In genomic region chr11:78086521-78087074, GRCh38 we compare ENCODE assay signal across 1 cellular context.
TF ChIP-seq lines count a peak whose summit lies in the region.
"Not testable (repeated sequence)": the region's sequence is repeated elsewhere in the genome, so short reads cannot be mapped to it uniquely, and the experiment has no call there.

No MANE protein-coding gene starts in this region.

TF ChIP-seq in HepG2, 621 proteins besides CTCF, POLR2A, EP300 and RAD21 (continued from another document and continues in another):
- TF ChIP-seq AFF4 (CRISPR knock-in tag; IDR thresholded peaks at IDR 0.05) (peak; percentile 71; the same call in 1 of the 2 replicates), ATF7-NPFF (CRISPR knock-in tag; IDR thresholded peaks at IDR 0.05; ENCODE audit: low read depth) (0 out of 2 replicates have a peak, but pooled peaks have one; percentile 38), SKI (IDR thresholded peaks at IDR 0.05; ENCODE audit: partially characterized antibody) (peak; percentile 19), ZMAT3 (CRISPR knock-in tag; conservative IDR thresholded peaks at IDR 0.05) (0 out of 2 replicates have a peak, but pooled peaks have one; percentile 38), FOXO1 (CRISPR knock-in tag; IDR thresholded peaks at IDR 0.05) (peak; percentile 66), ZNF33A (CRISPR knock-in tag; IDR thresholded peaks at IDR 0.05; ENCODE audit: borderline replicate concordance) (peak; percentile 59; the same call in 1 of the 2 replicates), THAP11 (CRISPR knock-in tag; IDR thresholded peaks at IDR 0.05) (peak; percentile 68; the same call in 1 of the 2 replicates), HOMEZ (CRISPR knock-in tag; IDR thresholded peaks at IDR 0.05; ENCODE audit: low read depth) (peak; percentile 81; the same call in 1 of the 2 replicates), ZMYM4 (CRISPR knock-in tag; IDR thresholded peaks at IDR 0.05) (peak; percentile 93), ZNF281 (CRISPR knock-in tag; IDR thresholded peaks at IDR 0.05; ENCODE audit: borderline replicate concordance) (peak; percentile 63; the same call in 1 of the 2 replicates), HHEX (CRISPR knock-in tag; IDR thresholded peaks at IDR 0.05) (peak; percentile 82), NR2F1 (CRISPR knock-in tag; IDR thresholded peaks at IDR 0.05) (peak; percentile 98 to 99), GATAD1 (CRISPR knock-in tag; IDR thresholded peaks at IDR 0.05) (peak; percentile 46; the same call in 1 of the 2 replicates), ZSCAN31 (CRISPR knock-in tag; IDR thresholded peaks at IDR 0.05; ENCODE audit: low read depth) (peak; percentile 37; the same call in 1 of the 2 replicates), MIER2 (CRISPR knock-in tag; IDR thresholded peaks at IDR 0.05) (peak; percentile 75), ZBTB38 (CRISPR knock-in tag; IDR thresholded peaks at IDR 0.05) (peak; percentile 42; the same call in 1 of the 2 replicates), DNMT3B (CRISPR knock-in tag; conservative IDR thresholded peaks at IDR 0.05) (peak; percentile 72; the same call in 1 of the 2 replicates), SPEN (CRISPR knock-in tag; IDR thresholded peaks at IDR 0.05; ENCODE audit: low read depth) (0 out of 2 replicates have a peak, but pooled peaks have one; percentile 15), PBX2 (CRISPR knock-in tag; IDR thresholded peaks at IDR 0.05) (peak; percentile 28; the same call in 1 of the 2 replicates), IKZF5 (CRISPR knock-in tag; IDR thresholded peaks at IDR 0.05) (peak; percentile 91), HNRNPUL1 (IDR thresholded peaks at IDR 0.05; ENCODE audit: low read depth, low read length) (peak; percentile 56; the same call in 1 of the 2 replicates), CREB1 (CRISPR knock-in tag; IDR thresholded peaks at IDR 0.05) (peak; percentile 78), ZGPAT (CRISPR knock-in tag; IDR thresholded peaks at IDR 0.05) (peak; percentile 85), ZNF770 (CRISPR knock-in tag; IDR thresholded peaks at IDR 0.05) (0 out of 2 replicates have a peak, but pooled peaks have one; percentile 18), FOXP4 (CRISPR knock-in tag; IDR thresholded peaks at IDR 0.05) (peak; percentile 88), HNF1B (CRISPR knock-in tag; IDR thresholded peaks at IDR 0.05) (peak; percentile 79), ZBTB25 (CRISPR knock-in tag; IDR thresholded peaks at IDR 0.05) (peak; percentile 66; the same call in 1 of the 2 replicates), ZBTB20 (CRISPR knock-in tag; IDR thresholded peaks at IDR 0.05; ENCODE audit: borderline replicate concordance, low read depth) (peak; percentile 85)
- TF ChIP-seq CREB1 (IDR thresholded peaks at IDR 0.05): not testable (repeated sequence)
